9 cellular contexts compared by ENCODE assay signal in the genomic region with DNA sequence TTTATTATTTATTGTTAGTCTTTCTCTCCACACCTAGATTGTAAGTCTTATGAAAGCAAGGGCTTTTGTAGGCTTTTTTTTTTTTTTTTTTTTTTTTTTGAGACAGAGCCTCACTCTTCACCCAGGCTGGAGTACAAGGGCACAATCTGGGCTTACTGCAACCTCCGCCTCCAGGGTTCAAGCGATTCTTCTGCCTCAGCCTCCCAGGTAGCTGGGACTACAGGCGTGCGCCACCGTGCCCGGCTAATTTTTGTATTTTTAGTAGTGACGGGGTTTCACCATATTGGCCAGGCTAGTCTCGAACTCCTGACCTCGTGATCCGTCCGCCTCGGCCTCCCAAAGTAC. TPM values are rescaled to one million over a fixed set of nuclear protein-coding genes. Genes with fewer than 3 reads are reported as not detected.
DNase-seq lines count a peak whose midpoint lies in the region; ATAC-seq, FAIRE-seq and TF ChIP-seq lines count a peak whose summit lies in the region.
"Not testable (repeated sequence)": the region's sequence is repeated elsewhere in the genome, so short reads cannot be mapped to it uniquely, and the experiment has no call there.
"Had no signal": no experiment of that assay in that cellular context is flagged by ENCODE, and none has a peak within 500 bp of the region (broad histone marks: within the 10 kb centered on the region; RNA-seq: fewer than 3 reads in every experiment).

No MANE protein-coding gene starts in this region.

- not testable (repeated sequence) for H3K27ac Mint-ChIP-seq in T-helper 2 cell treated with Interferon-gamma antibody and Interleukin-4, amounts not matched to agents 5 μg/mL and 100 μg/mL, for 36 hours; activated naive CD8-positive, alpha-beta T cell treated with anti-CD3 and anti-CD28 coated beads, Interleukin-2, amount 10 ng/mL, durations not matched to agents 7 days and 5 days; endodermal cell

- not testable (repeated sequence) for DNase-seq in AG10803 (ENCODE audit: low read depth); T-helper 2 cell treated with Interferon-gamma antibody and Interleukin-4, amounts not matched to agents 5 μg/mL and 100 μg/mL, for 36 hours (ENCODE audit: low spot score); activated naive CD8-positive, alpha-beta T cell treated with anti-CD3 and anti-CD28 coated beads, Interleukin-2, amount 10 ng/mL, durations not matched to agents 7 days and 5 days; endodermal cell; keratinocyte (ENCODE audit: low read depth, low spot score); stomach

- peak overlapping the region; percentile 81 for H3K4me2 ChIP-seq in keratinocyte (ENCODE audit: control insufficient read depth, extremely low read depth, insufficient read depth, low read depth, low read length)

- not testable (repeated sequence) for H3K9me3 Mint-ChIP-seq in T-helper 2 cell treated with Interferon-gamma antibody and Interleukin-4, amounts not matched to agents 5 μg/mL and 100 μg/mL, for 36 hours; activated naive CD8-positive, alpha-beta T cell treated with anti-CD3 and anti-CD28 coated beads, Interleukin-2, amount 10 ng/mL, durations not matched to agents 7 days and 5 days
- peaks cover 13% of the 10 kb centered on the region for H3K9me3 Mint-ChIP-seq in endodermal cell

- not testable (repeated sequence) for FAIRE-seq in keratinocyte (lab: Jason Lieb, UNC)

- H3K79me2 ChIP-seq in keratinocyte (ENCODE audit: control insufficient read depth, insufficient read depth, low read length): not testable (repeated sequence)

- not testable (repeated sequence) for TF ChIP-seq EP300 in stomach (IDR thresholded peaks at IDR 0.05)

- POLR2A ChIA-PET in activated naive CD8-positive, alpha-beta T cell treated with anti-CD3 and anti-CD28 coated beads, Interleukin-2, amount 10 ng/mL, durations not matched to agents 7 days and 5 days (lab: Charles Lee): not testable (repeated sequence)

- dilution Hi-C loops in keratinocyte (cut with MboI; ENCODE audit: extremely low pct_ligation_motif_present, low sequenced_read_pairs): not testable (repeated sequence)

- H3K4me3 ChIP-seq in AG10803 (ENCODE audit: low read length): peak overlapping the region; percentile 86; the same call in 1 of the 2 replicates
- peak overlapping the region; percentile 86 for H3K4me3 ChIP-seq in HUES6 (ENCODE audit: low read depth, low read length)
- H3K4me3 ChIP-seq in endodermal cell (ENCODE audit: low read length): peak overlapping the region; percentile 40
- H3K4me3 ChIP-seq in keratinocyte (ENCODE audit: control insufficient read depth in 2 of 3, extremely low read depth in 1 of 3, insufficient read depth in 2 of 3, low read depth in 1 of 3, low read length in 3 of 3): peak overlapping the region; percentile 61 to 90 (median 82)
- peak overlapping the region; percentile 79 for H3K4me3 ChIP-seq in neuron (ENCODE audit: low read length)
- peak overlapping the region; percentile 74 to 85 (median 76) for H3K4me3 ChIP-seq in stomach

- not testable (repeated sequence) for H3K36me3 ChIP-seq in HUES6 (ENCODE audit: control insufficient read depth, insufficient read depth, low read length); endodermal cell (ENCODE audit: control insufficient read depth, insufficient read depth, low read length); keratinocyte (ENCODE audit: control insufficient read depth in 2 of 2, extremely low read depth in 1 of 2, insufficient read depth in 2 of 2, low read length in 2 of 2); neuron (ENCODE audit: insufficient read depth, low read length); stomach

- 68 to 75% methylated on average over 10 to 12 of the region's 12 CpGs for WGBS in endodermal cell (ENCODE audit: insufficient coverage in 1 of 2, insufficient read length in 1 of 2), 2 experiments
- WGBS in stomach, 5 donors: 67 to 76% (median 70%) methylated on average over 12 of the region's 12 CpGs

- peak overlapping the region; percentile 73 for H3K4me3 Mint-ChIP-seq in T-helper 2 cell treated with Interferon-gamma antibody and Interleukin-4, amounts not matched to agents 5 μg/mL and 100 μg/mL, for 36 hours
- peak overlapping the region; percentile 75 for H3K4me3 Mint-ChIP-seq in activated naive CD8-positive, alpha-beta T cell treated with anti-CD3 and anti-CD28 coated beads, Interleukin-2, amount 10 ng/mL, durations not matched to agents 7 days and 5 days
- H3K4me3 Mint-ChIP-seq in endodermal cell: peak overlapping the region; percentile 57

- intact Hi-C loops in stomach (cut with DNase I; ENCODE audit: low total_unique reads): loop anchor here (10.0 kb wide), 1 partner anchor 61 kb away; no protein-coding TSS in a partner anchor

- not testable (repeated sequence) for H4K20me1 ChIP-seq in keratinocyte (ENCODE audit: control insufficient read depth, extremely low read depth, insufficient read depth, low read length)

- H3K4me1 ChIP-seq in HUES6 (ENCODE audit: control insufficient read depth, insufficient read depth, low read length); endodermal cell (ENCODE audit: control insufficient read depth, insufficient read depth, low read length); keratinocyte (ENCODE audit: control insufficient read depth, extremely low read depth, insufficient read depth, low read length); neuron (ENCODE audit: insufficient read depth, low read length): not testable (repeated sequence)
- peaks cover 10 to 27% (median 15%) of the 10 kb centered on the region in 4 donors for H3K4me1 ChIP-seq in stomach

- H3K4me1 Mint-ChIP-seq in T-helper 2 cell treated with Interferon-gamma antibody and Interleukin-4, amounts not matched to agents 5 μg/mL and 100 μg/mL, for 36 hours (ENCODE audit: low read depth): peaks cover 17% of the 10 kb centered on the region
- peaks cover 13% of the 10 kb centered on the region for H3K4me1 Mint-ChIP-seq in activated naive CD8-positive, alpha-beta T cell treated with anti-CD3 and anti-CD28 coated beads, Interleukin-2, amount 10 ng/mL, durations not matched to agents 7 days and 5 days
- H3K4me1 Mint-ChIP-seq in endodermal cell: not testable (repeated sequence)

- ATAC-seq in activated naive CD8-positive, alpha-beta T cell treated with anti-CD3 and anti-CD28 coated beads, Interleukin-2, amount 10 ng/mL, durations not matched to agents 7 days and 5 days (ENCODE audit: low read depth): not testable (repeated sequence)

- H3K9ac ChIP-seq in HUES6 (ENCODE audit: low read length); endodermal cell (ENCODE audit: extremely low read depth, low read length, poor library complexity, severe bottlenecking): not testable (repeated sequence)
- H3K9ac ChIP-seq in keratinocyte (ENCODE audit: control insufficient read depth, extremely low read depth, insufficient read depth, low read length): peak overlapping the region; percentile 81

- H3K27me3 ChIP-seq in HUES6 (ENCODE audit: control insufficient read depth, insufficient read depth, low read length); endodermal cell (ENCODE audit: control insufficient read depth, insufficient read depth, low read length, poor library complexity, severe bottlenecking); keratinocyte (ENCODE audit: control insufficient read depth, extremely low read depth, insufficient read depth, low read length); neuron (ENCODE audit: insufficient read depth, low read length); stomach: not testable (repeated sequence)

- H3K27me3 Mint-ChIP-seq in T-helper 2 cell treated with Interferon-gamma antibody and Interleukin-4, amounts not matched to agents 5 μg/mL and 100 μg/mL, for 36 hours (ENCODE audit: low read depth); activated naive CD8-positive, alpha-beta T cell treated with anti-CD3 and anti-CD28 coated beads, Interleukin-2, amount 10 ng/mL, durations not matched to agents 7 days and 5 days: not testable (repeated sequence)
- H3K27me3 Mint-ChIP-seq in endodermal cell (ENCODE audit: insufficient read depth): peaks cover 10% of the 10 kb centered on the region

- H3K36me3 Mint-ChIP-seq in T-helper 2 cell treated with Interferon-gamma antibody and Interleukin-4, amounts not matched to agents 5 μg/mL and 100 μg/mL, for 36 hours (ENCODE audit: low read depth); activated naive CD8-positive, alpha-beta T cell treated with anti-CD3 and anti-CD28 coated beads, Interleukin-2, amount 10 ng/mL, durations not matched to agents 7 days and 5 days; endodermal cell (ENCODE audit: low read depth): not testable (repeated sequence)

- not testable (repeated sequence) for H3K27ac ChIP-seq in HUES6 (ENCODE audit: low read depth, low read length); endodermal cell (ENCODE audit: low read depth, low read length); keratinocyte (ENCODE audit: control insufficient read depth, insufficient read depth, low read length)
- H3K27ac ChIP-seq in stomach: peak overlapping the region in 2 of 5 donors; percentile 80 to 82

- H3K9me1 ChIP-seq in keratinocyte (ENCODE audit: control insufficient read depth, extremely low read depth, insufficient read depth, low read length): not testable (repeated sequence)

- peaks cover 15% of the 10 kb centered on the region for H3K9me3 ChIP-seq in HUES6 (ENCODE audit: control insufficient read depth, insufficient read depth, low read depth, low read length)
- H3K9me3 ChIP-seq in endodermal cell (ENCODE audit: control insufficient read depth, low read length); keratinocyte (ENCODE audit: control insufficient read depth, low read depth, low read length); neuron (ENCODE audit: low read length); stomach: not testable (repeated sequence)

- TF ChIP-seq POLR2A in stomach (IDR thresholded peaks at IDR 0.05): not testable (repeated sequence)

- not testable (repeated sequence) for TF ChIP-seq CTCF in AG10803 (conservative IDR thresholded peaks at IDR 0.05; ENCODE audit: low read length); endodermal cell (conservative IDR thresholded peaks at IDR 0.05); keratinocyte (optimal IDR thresholded peaks at IDR 0.05 in 1 of 3, IDR thresholded peaks at IDR 0.05 in 1 of 3, conservative IDR thresholded peaks at IDR 0.05 in 1 of 3; ENCODE audit: extremely low read depth in 1 of 3, insufficient read depth in 2 of 3, low read length in 3 of 3); stomach (IDR thresholded peaks at IDR 0.05)

- H2AFZ ChIP-seq in keratinocyte (ENCODE audit: control insufficient read depth, low read length) (peak overlapping the region; percentile 63), neuron (ENCODE audit: low read depth, low read length) (peak overlapping the region; percentile 97)

RNA-seq across cellular contexts. Expression of a gene that starts 0.5 kb away (rescaled TPM):
- 1 to 10 TPM; 3.5 to 3.7 TPM for total RNA-seq in activated naive CD8-positive, alpha-beta T cell treated with anti-CD3 and anti-CD28 coated beads, Interleukin-2, amount 10 ng/mL, durations not matched to agents 7 days and 5 days
- under 1 TPM; 0.26 to 0.40 TPM for total RNA-seq in endodermal cell
- polyA plus RNA-seq in endodermal cell (2013, experiment 1 of 2): 0.46 TPM
- polyA plus RNA-seq in endodermal cell (2013, experiment 2 of 2): 0.83 TPM
- 3.5 to 6.2 TPM (median 5.3 TPM) in 3 replicates for polyA plus RNA-seq in keratinocyte
- 2.1 TPM for polyA plus RNA-seq in keratinocyte (2011; ENCODE audit: low read depth)
- polyA plus RNA-seq in keratinocyte (2011; cell fraction: cytosol; rRNA removed): 4.0 and 5.0 TPM in 2 replicates
- polyA plus RNA-seq in keratinocyte (2011; cell fraction: nucleus; rRNA removed): 7.8 and 8.2 TPM in 2 replicates
- polyA plus RNA-seq in keratinocyte (2012; ENCODE audit: low replicate concordance): 2.5 and 4.7 TPM in 2 replicates
- 2.7 to 6.3 TPM (median 5.2 TPM) in 3 replicates for polyA minus RNA-seq in keratinocyte
- 4.6 TPM for polyA minus RNA-seq in keratinocyte (2011; cell fraction: cytosol; rRNA and poly(A)+ RNA removed)
- 7.2 and 8.1 TPM in 2 replicates for polyA minus RNA-seq in keratinocyte (2011; cell fraction: nucleus; rRNA and poly(A)+ RNA removed)
- 1 to 10 TPM in 3 of 5 donors, under 1 TPM in 1, not detected in 1; 0.45 to 6.2 (median 1.9) TPM for total RNA-seq in stomach
- polyA plus RNA-seq in stomach: 1 to 10 TPM; 1.5 to 3.8 (median 3.2) TPM

RNA-seq across cellular contexts. Expression of a gene that starts 22.6 kb away (rescaled TPM):
- total RNA-seq in activated naive CD8-positive, alpha-beta T cell treated with anti-CD3 and anti-CD28 coated beads, Interleukin-2, amount 10 ng/mL, durations not matched to agents 7 days and 5 days: 10 to 100 TPM; 66.5 to 68.1 TPM
- total RNA-seq in endodermal cell (10 to 100 TPM; 60.4 to 71.5 TPM), stomach (10 to 100 TPM; 30.8 to 66.8 (median 36.2) TPM)
- polyA plus RNA-seq in endodermal cell (2013, experiment 1 of 2): 57.1 TPM
- 57.3 TPM for polyA plus RNA-seq in endodermal cell (2013, experiment 2 of 2)
- polyA plus RNA-seq in keratinocyte (13.5 to 18.3 TPM (median 13.5 TPM) in 3 replicates), stomach (10 to 100 TPM; 19.4 to 23.0 (median 20.0) TPM)
- polyA plus RNA-seq in keratinocyte (2011; ENCODE audit: low read depth): 12.3 TPM
- 9.6 and 12.0 TPM in 2 replicates for polyA plus RNA-seq in keratinocyte (2011; cell fraction: cytosol; rRNA removed)
- 19.8 and 20.9 TPM in 2 replicates for polyA plus RNA-seq in keratinocyte (2011; cell fraction: nucleus; rRNA removed)
- 23.9 and 25.4 TPM in 2 replicates for polyA plus RNA-seq in keratinocyte (2012; ENCODE audit: low replicate concordance)
- 12.5 to 20.0 TPM (median 18.7 TPM) in 3 replicates for polyA minus RNA-seq in keratinocyte
- polyA minus RNA-seq in keratinocyte (2011; cell fraction: cytosol; rRNA and poly(A)+ RNA removed): 15.2 TPM
- 5.7 and 9.9 TPM in 2 replicates for polyA minus RNA-seq in keratinocyte (2011; cell fraction: nucleus; rRNA and poly(A)+ RNA removed)

RNA-seq across cellular contexts. Expression of a gene that starts 48.7 kb away (rescaled TPM):
- 100 to 1,000 TPM; 105 to 108 TPM for total RNA-seq in activated naive CD8-positive, alpha-beta T cell treated with anti-CD3 and anti-CD28 coated beads, Interleukin-2, amount 10 ng/mL, durations not matched to agents 7 days and 5 days
- total RNA-seq in endodermal cell (100 to 1,000 TPM; 110 to 116 TPM), stomach (100 to 1,000 TPM in 1 of 5 donors, 10 to 100 TPM in 4; 14.5 to 130 (median 51.9) TPM)
- 152 TPM for polyA plus RNA-seq in endodermal cell (2013, experiment 1 of 2)
- 140 TPM for polyA plus RNA-seq in endodermal cell (2013, experiment 2 of 2)
- polyA plus RNA-seq in keratinocyte (279 to 295 TPM (median 280 TPM) in 3 replicates), stomach (100 to 1,000 TPM; 175 to 262 (median 218) TPM)
- polyA plus RNA-seq in keratinocyte (2011; ENCODE audit: low read depth): 20.1 TPM
- polyA plus RNA-seq in keratinocyte (2011; cell fraction: cytosol; rRNA removed): 217 and 309 TPM in 2 replicates
- polyA plus RNA-seq in keratinocyte (2011; cell fraction: nucleus; rRNA removed): 65.6 and 71.4 TPM in 2 replicates
- 202 and 211 TPM in 2 replicates for polyA plus RNA-seq in keratinocyte (2012; ENCODE audit: low replicate concordance)
- polyA minus RNA-seq in keratinocyte: 64.4 to 124 TPM (median 95.1 TPM) in 3 replicates
- polyA minus RNA-seq in keratinocyte (2011; cell fraction: cytosol; rRNA and poly(A)+ RNA removed): 65.8 TPM
- polyA minus RNA-seq in keratinocyte (2011; cell fraction: nucleus; rRNA and poly(A)+ RNA removed): 20.9 and 27.1 TPM in 2 replicates

RNA-seq across cellular contexts. Expression of a gene that starts 56.1 kb away (rescaled TPM):
- total RNA-seq in activated naive CD8-positive, alpha-beta T cell treated with anti-CD3 and anti-CD28 coated beads, Interleukin-2, amount 10 ng/mL, durations not matched to agents 7 days and 5 days: not detected
- total RNA-seq in endodermal cell: not detected
- polyA plus RNA-seq in endodermal cell (2013, experiment 1 of 2): not detected
- polyA plus RNA-seq in endodermal cell (2013, experiment 2 of 2): not detected
- not detected in 3 replicates for polyA plus RNA-seq in keratinocyte
- polyA plus RNA-seq in keratinocyte (2011; ENCODE audit: low read depth): not detected
- not detected in 2 replicates for polyA plus RNA-seq in keratinocyte (2011; cell fraction: cytosol; rRNA removed)
- not detected in 2 replicates for polyA plus RNA-seq in keratinocyte (2011; cell fraction: nucleus; rRNA removed)
- polyA plus RNA-seq in keratinocyte (2012; ENCODE audit: low replicate concordance): not detected in 2 replicates
- polyA minus RNA-seq in keratinocyte: not detected in 3 replicates
- not detected for polyA minus RNA-seq in keratinocyte (2011; cell fraction: cytosol; rRNA and poly(A)+ RNA removed)
- polyA minus RNA-seq in keratinocyte (2011; cell fraction: nucleus; rRNA and poly(A)+ RNA removed): not detected in 2 replicates
- total RNA-seq in stomach: not detected
- polyA plus RNA-seq in stomach: not detected
- total RNA-seq: temporal lobe had no signal
